ENCODE assay signal across 25 cellular contexts in genomic region chr15:39471791-39472190, GRCh38.
DNase-seq lines count a peak whose midpoint lies in the region; ATAC-seq, FAIRE-seq and TF ChIP-seq lines count a peak whose summit lies in the region.
"Had no signal": no experiment of that assay in that cellular context is flagged by ENCODE, and none has a peak within 500 bp of the region (broad histone marks: within the 10 kb centered on the region; RNA-seq: fewer than 3 reads in every experiment).

No MANE protein-coding gene starts in this region.

- H3K4me2 ChIP-seq in astrocyte (ENCODE audit: low read length) (no peak overlapping the region), osteoblast (ENCODE audit: insufficient read depth, low read length) (no peak overlapping the region)

- H2AFZ ChIP-seq in astrocyte (ENCODE audit: low read depth, low read length) (no peak overlapping the region), osteoblast (ENCODE audit: low read length) (no peak overlapping the region)

- no peak overlapping the region for H3K4me3 ChIP-seq in astrocyte (ENCODE audit: insufficient read depth, low read depth, low read length)
- no peak overlapping the region for H3K4me3 ChIP-seq in osteoblast (ENCODE audit: insufficient read depth, low read length)
- H3K4me3 ChIP-seq in upper lobe of right lung, result no peak overlapping the region
- H3K4me3 ChIP-seq: testis had no signal

- H3K27ac ChIP-seq in astrocyte (ENCODE audit: low read depth, low read length) (no peak overlapping the region), osteoblast (ENCODE audit: low read depth, low read length) (peak overlapping the region; percentile 81), upper lobe of right lung (peak overlapping the region; percentile 80)
- H3K27ac ChIP-seq: neutrophil had no signal

- ATAC-seq in upper lobe of right lung, result no peak
- no peak for ATAC-seq in HG03175 (IDR thresholded peaks at IDR 0.05; ENCODE audit: unreplicated experiment)
- no peak for ATAC-seq in GM21576 (IDR thresholded peaks at IDR 0.05; ENCODE audit: unreplicated experiment)
- ATAC-seq: activated CD8-positive, alpha-beta memory T cell treated with anti-CD3 and anti-CD28 coated beads, Interleukin-2, amount 10 ng/mL, durations not matched to agents 7 days and 5 days; PC-3 had no signal

- H3K27me3 Mint-ChIP-seq in astrocyte (ENCODE audit: low read depth, unreplicated experiment), result peaks cover 4% of the 10 kb centered on the region
- H3K27me3 Mint-ChIP-seq: activated naive CD4-positive, alpha-beta T cell treated with anti-CD3 and anti-CD28 coated beads, Interleukin-2, amount 50 U/mL, for 24 hours; brain had no signal

- no peaks in the 10 kb centered on the region for H3K36me3 Mint-ChIP-seq in astrocyte (ENCODE audit: low read depth, unreplicated experiment)
- H3K36me3 Mint-ChIP-seq: activated CD8-positive, alpha-beta memory T cell treated with anti-CD3 and anti-CD28 coated beads, Interleukin-2, amount 10 ng/mL, durations not matched to agents 7 days and 5 days; activated naive CD4-positive, alpha-beta T cell treated with anti-CD3 and anti-CD28 coated beads, Interleukin-2, amount 50 U/mL, for 24 hours; brain; CD8-positive, alpha-beta memory T cell had no signal

- H3K4me3 Mint-ChIP-seq in astrocyte (ENCODE audit: unreplicated experiment), result no peak overlapping the region
- H3K4me3 Mint-ChIP-seq: activated CD8-positive, alpha-beta memory T cell treated with anti-CD3 and anti-CD28 coated beads, Interleukin-2, amount 10 ng/mL, durations not matched to agents 7 days and 5 days; activated naive CD4-positive, alpha-beta T cell treated with anti-CD3 and anti-CD28 coated beads, Interleukin-2, amount 50 U/mL, for 24 hours; activated T-helper 1 cell treated with anti-CD3 and anti-CD28 coated beads, Interleukin-12 subunit alpha, Interleukin-12 subunit beta, Interleukin-2, Interleukin-4 antibody, amounts not matched to agents 30 ng/mL and 10 ng/mL and 1 ng/mL, durations not matched to agents 14 hours and 24 hours and 36 hours; brain; CD8-positive, alpha-beta memory T cell had no signal

- intact Hi-C loops in upper lobe of right lung (cut with DNase I), result no loop called here

- H3K36me3 ChIP-seq in astrocyte (ENCODE audit: insufficient read depth, low read length), result no peaks in the 10 kb centered on the region
- H3K36me3 ChIP-seq in osteoblast (ENCODE audit: insufficient read depth, low read length), result no peaks in the 10 kb centered on the region
- H3K36me3 ChIP-seq in upper lobe of right lung, result no peaks in the 10 kb centered on the region
- H3K36me3 ChIP-seq: neutrophil had no signal

- H3K4me1 ChIP-seq in astrocyte (ENCODE audit: insufficient read depth, low read length) (no peaks in the 10 kb centered on the region), osteoblast (ENCODE audit: insufficient read depth, low read length) (peaks cover 17% of the 10 kb centered on the region), upper lobe of right lung (peaks cover 29% of the 10 kb centered on the region)
- H3K4me1 ChIP-seq: testis had no signal

- H4K20me1 ChIP-seq in astrocyte (ENCODE audit: insufficient read depth, low read length) (no peaks in the 10 kb centered on the region), osteoblast (ENCODE audit: insufficient read depth, low read length) (no peaks in the 10 kb centered on the region)

- no peak overlapping the region for H3K27ac Mint-ChIP-seq in astrocyte (ENCODE audit: unreplicated experiment)
- H3K27ac Mint-ChIP-seq: activated CD8-positive, alpha-beta memory T cell treated with anti-CD3 and anti-CD28 coated beads, Interleukin-2, amount 10 ng/mL, durations not matched to agents 7 days and 5 days; activated naive CD4-positive, alpha-beta T cell treated with anti-CD3 and anti-CD28 coated beads, Interleukin-2, amount 50 U/mL, for 24 hours; activated T-helper 1 cell treated with anti-CD3 and anti-CD28 coated beads, Interleukin-12 subunit alpha, Interleukin-12 subunit beta, Interleukin-2, Interleukin-4 antibody, amounts not matched to agents 30 ng/mL and 10 ng/mL and 1 ng/mL, durations not matched to agents 14 hours and 24 hours and 36 hours; CD8-positive, alpha-beta memory T cell had no signal

- H3K9me3 Mint-ChIP-seq in astrocyte (ENCODE audit: unreplicated experiment), result peaks cover 2% of the 10 kb centered on the region
- H3K9me3 Mint-ChIP-seq: activated naive CD4-positive, alpha-beta T cell treated with anti-CD3 and anti-CD28 coated beads, Interleukin-2, amount 50 U/mL, for 24 hours; activated T-helper 1 cell treated with anti-CD3 and anti-CD28 coated beads, Interleukin-12 subunit alpha, Interleukin-12 subunit beta, Interleukin-2, Interleukin-4 antibody, amounts not matched to agents 30 ng/mL and 10 ng/mL and 1 ng/mL, durations not matched to agents 14 hours and 24 hours and 36 hours; CD8-positive, alpha-beta memory T cell had no signal

- FAIRE-seq in astrocyte (lab: Jason Lieb, UNC), result no peak
- FAIRE-seq: GM12891, H54 had no signal

- no peaks in the 10 kb centered on the region for H3K9me3 ChIP-seq in astrocyte (ENCODE audit: insufficient read depth, low read depth, low read length)
- no peaks in the 10 kb centered on the region for H3K9me3 ChIP-seq in osteoblast (ENCODE audit: low read depth, low read length)
- H3K9me3 ChIP-seq in upper lobe of right lung, result no peaks in the 10 kb centered on the region
- H3K9me3 ChIP-seq: neutrophil, testis had no signal

- DNase-seq in astrocyte (ENCODE audit: low read depth) (peak; percentile 10), fibroblast of peridontal ligament (ENCODE audit: extremely low read depth) (peak; percentile 18), osteoblast (ENCODE audit: insufficient read length, low spot score, missing footprints) (no peak), upper lobe of right lung (no peak)
- no peak for DNase-seq in effector CD8-positive, alpha-beta T cell (lab: John Stamatoyannopoulos, UW)
- DNase-seq: activated CD4-positive, alpha-beta T cell treated with anti-CD3 and anti-CD28 coated beads for 4 hours; activated CD8-positive, alpha-beta memory T cell treated with anti-CD3 and anti-CD28 coated beads, Interleukin-2, amount 10 ng/mL, durations not matched to agents 7 days and 5 days; CD8-positive, alpha-beta memory T cell; foreskin melanocyte; kidney glomerular epithelial cell; NCI-H2029; NCI-H226; PC-3; SIG-M5; stimulated activated CD4-positive, alpha-beta T cell treated with anti-CD3 and anti-CD28 coated beads, Interleukin-15, amount 100 ng/mL, for 24 hours; T-helper 1 cell; testis had no signal

- H3K27me3 ChIP-seq in astrocyte (ENCODE audit: insufficient read depth, low read length) (no peaks in the 10 kb centered on the region), osteoblast (ENCODE audit: insufficient read depth, low read length) (no peaks in the 10 kb centered on the region), upper lobe of right lung (no peaks in the 10 kb centered on the region)
- H3K27me3 ChIP-seq: neutrophil, testis had no signal

- TF ChIP-seq CTCF in astrocyte (IDR thresholded peaks at IDR 0.05; ENCODE audit: insufficient read depth, low read depth, low read length), result no peak
- TF ChIP-seq CTCF in osteoblast (IDR thresholded peaks at IDR 0.05; ENCODE audit: extremely low read depth, low read depth, low read length), result no peak
- TF ChIP-seq CTCF in upper lobe of right lung (IDR thresholded peaks at IDR 0.05), result no peak

- no peak overlapping the region for H3K9ac ChIP-seq in astrocyte (ENCODE audit: low read length)

- H3K79me2 ChIP-seq in astrocyte (ENCODE audit: insufficient read depth, low read length) (no peaks in the 10 kb centered on the region), osteoblast (ENCODE audit: insufficient read depth, low read length) (no peaks in the 10 kb centered on the region)

- H3K4me1 Mint-ChIP-seq in astrocyte (ENCODE audit: low read depth, unreplicated experiment), result peaks cover 5% of the 10 kb centered on the region
- H3K4me1 Mint-ChIP-seq: activated CD8-positive, alpha-beta memory T cell treated with anti-CD3 and anti-CD28 coated beads, Interleukin-2, amount 10 ng/mL, durations not matched to agents 7 days and 5 days; activated naive CD4-positive, alpha-beta T cell treated with anti-CD3 and anti-CD28 coated beads, Interleukin-2, amount 50 U/mL, for 24 hours; CD8-positive, alpha-beta memory T cell had no signal

Comparison
In these comparisons a context has a peak if more than half of its experiments do, and no peak if none do; other contexts are left out.
1. DNase-seq: peak in astrocyte (single experiment) and fibroblast of peridontal ligament (single experiment); none in osteoblast (single experiment), upper lobe of right lung (single experiment) and effector CD8-positive, alpha-beta T cell (single experiment).